Comparison of ENCODE assay signal across 15 cellular contexts in the genomic region with DNA sequence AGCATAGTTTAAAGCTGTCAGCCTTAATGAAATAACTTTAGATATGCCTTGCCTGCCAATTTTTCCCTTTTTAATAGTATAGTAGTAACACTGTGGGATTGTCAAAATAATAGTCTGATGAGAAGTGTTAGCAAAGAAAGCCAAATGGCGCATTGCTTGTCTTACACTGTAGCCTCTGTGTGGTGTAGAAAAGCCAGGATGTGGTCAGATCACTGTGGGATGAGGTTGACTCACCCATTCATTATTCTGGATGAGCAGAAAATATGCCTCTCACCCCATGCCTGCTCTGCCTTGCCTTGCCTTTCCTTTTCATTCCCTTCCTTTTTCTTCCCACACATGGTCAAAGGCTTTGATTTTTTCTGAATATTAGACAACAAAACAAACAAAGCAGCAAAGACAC.
A peak's percentile ranks its signal among the peaks of the same experiment; 100 is the strongest.
DNase-seq lines count a peak whose midpoint lies in the region; ATAC-seq, FAIRE-seq and TF ChIP-seq lines count a peak whose summit lies in the region.
"Had no signal": no experiment of that assay in that cellular context is flagged by ENCODE, and none has a peak within 500 bp of the region (broad histone marks: within the 10 kb centered on the region; RNA-seq: fewer than 3 reads in every experiment).

No MANE protein-coding gene starts in this region.

- no peaks in the 10 kb centered on the region for H3K4me1 ChIP-seq in right cardiac atrium (ENCODE audit: control insufficient read depth, insufficient read depth, low read length)

- H3K4me3 ChIP-seq in BJ (ENCODE audit: low read depth, low read length) (no peak overlapping the region), NB4 (ENCODE audit: low read depth, low read length) (no peak overlapping the region), bronchial epithelial cell (ENCODE audit: low read depth, low read length) (no peak overlapping the region), right cardiac atrium (ENCODE audit: low read length) (no peak overlapping the region)

- FAIRE-seq in bronchial epithelial cell (lab: Jason Lieb, UNC) = no peak

- intact Hi-C loops in activated T-helper 2 cell treated with anti-CD3 and anti-CD28 coated beads, Interferon-gamma antibody, Interleukin-2, Interleukin-4, amounts not matched to agents 10 μg/mL and 5 μg/mL and 100 μg/mL, durations not matched to agents 14 hours and 24 hours and 36 hours (cut with micrococcal nuclease) = no loop called here
- intact Hi-C loops in right cardiac atrium (cut with DNase I) = no loop called here

- H3K27me3 ChIP-seq in BJ (ENCODE audit: control insufficient read depth, insufficient read depth, low read length) (no peaks in the 10 kb centered on the region), bronchial epithelial cell (ENCODE audit: control insufficient read depth, insufficient read depth, low read length) (no peaks in the 10 kb centered on the region), right cardiac atrium (ENCODE audit: control insufficient read depth, insufficient read depth) (no peaks in the 10 kb centered on the region)

- no peak overlapping the region for H3K27ac Mint-ChIP-seq in activated T-helper 2 cell treated with anti-CD3 and anti-CD28 coated beads, Interferon-gamma antibody, Interleukin-2, Interleukin-4, amounts not matched to agents 10 μg/mL and 5 μg/mL and 100 μg/mL, durations not matched to agents 14 hours and 24 hours and 36 hours
- no peak overlapping the region for H3K27ac Mint-ChIP-seq in stimulated activated effector memory CD8-positive, alpha-beta T cell treated with anti-CD3 and anti-CD28 coated beads, Interleukin-12 subunit alpha, Interleukin-12 subunit beta, amount 100 ng/mL, for 72 hours
- H3K27ac Mint-ChIP-seq: activated CD4-positive, alpha-beta T cell treated with anti-CD3 and anti-CD28 coated beads for 36 hours had no signal

- DNase-seq in BJ (ENCODE audit: low read depth) (peak; percentile 7), NB4 (ENCODE audit: low read depth) (peak; percentile 11), bronchial epithelial cell (ENCODE audit: low read depth) (peak; percentile 75), kidney glomerular epithelial cell (lab: John Stamatoyannopoulos, UW) (peak; percentile 41), right cardiac atrium (no peak)
- DNase-seq in activated T-helper 2 cell treated with anti-CD3 and anti-CD28 coated beads, Interferon-gamma antibody, Interleukin-2, Interleukin-4, amounts not matched to agents 10 μg/mL and 5 μg/mL and 100 μg/mL, durations not matched to agents 14 hours and 24 hours and 36 hours (ENCODE audit: low spot score) = no peak
- no peak for DNase-seq in stimulated activated effector memory CD8-positive, alpha-beta T cell treated with anti-CD3 and anti-CD28 coated beads, Interleukin-12 subunit alpha, Interleukin-12 subunit beta, amount 100 ng/mL, for 72 hours (ENCODE audit: low spot score in 2 of 2)
- DNase-seq: activated CD4-positive, alpha-beta T cell treated with anti-CD3 and anti-CD28 coated beads for 36 hours; activated effector memory CD4-positive, alpha-beta T cell treated with Interleukin-2 at 50 U/mL for 16 hours; NCI-H146; NCI-H774; occipital lobe; stimulated activated CD4-positive, alpha-beta T cell treated with anti-CD3 and anti-CD28 coated beads, Interleukin-1b, Interleukin-23, amount 100 ng/mL, for 48 hours had no signal

- no peaks in the 10 kb centered on the region for H3K36me3 Mint-ChIP-seq in activated T-helper 2 cell treated with anti-CD3 and anti-CD28 coated beads, Interferon-gamma antibody, Interleukin-2, Interleukin-4, amounts not matched to agents 10 μg/mL and 5 μg/mL and 100 μg/mL, durations not matched to agents 14 hours and 24 hours and 36 hours (ENCODE audit: low read depth)
- no peaks in the 10 kb centered on the region for H3K36me3 Mint-ChIP-seq in stimulated activated effector memory CD8-positive, alpha-beta T cell treated with anti-CD3 and anti-CD28 coated beads, Interleukin-12 subunit alpha, Interleukin-12 subunit beta, amount 100 ng/mL, for 72 hours

- no peaks in the 10 kb centered on the region for H3K27me3 Mint-ChIP-seq in activated T-helper 2 cell treated with anti-CD3 and anti-CD28 coated beads, Interferon-gamma antibody, Interleukin-2, Interleukin-4, amounts not matched to agents 10 μg/mL and 5 μg/mL and 100 μg/mL, durations not matched to agents 14 hours and 24 hours and 36 hours (ENCODE audit: low read depth)
- H3K27me3 Mint-ChIP-seq: activated CD4-positive, alpha-beta T cell treated with anti-CD3 and anti-CD28 coated beads for 36 hours had no signal

- no peak overlapping the region for H3K27ac ChIP-seq in right cardiac atrium (ENCODE audit: low read length)
- H3K27ac ChIP-seq: C4-2B had no signal

- CTCF ChIA-PET in BJ (lab: Yijun Ruan, JAX) = interaction anchor here (0.5 kb wide), 1 partner anchor 99 kb away, joined by 3 read pairs; no protein-coding TSS in a partner anchor

- H3K9me3 Mint-ChIP-seq in activated T-helper 2 cell treated with anti-CD3 and anti-CD28 coated beads, Interferon-gamma antibody, Interleukin-2, Interleukin-4, amounts not matched to agents 10 μg/mL and 5 μg/mL and 100 μg/mL, durations not matched to agents 14 hours and 24 hours and 36 hours = peaks cover 4% of the 10 kb centered on the region
- peaks cover 15% of the 10 kb centered on the region for H3K9me3 Mint-ChIP-seq in stimulated activated effector memory CD8-positive, alpha-beta T cell treated with anti-CD3 and anti-CD28 coated beads, Interleukin-12 subunit alpha, Interleukin-12 subunit beta, amount 100 ng/mL, for 72 hours

- ATAC-seq in GM21390 (IDR thresholded peaks at IDR 0.05; ENCODE audit: unreplicated experiment) = no peak
- ATAC-seq in right cardiac atrium = no peak
- no peak for ATAC-seq in stimulated activated effector memory CD8-positive, alpha-beta T cell treated with anti-CD3 and anti-CD28 coated beads, Interleukin-12 subunit alpha, Interleukin-12 subunit beta, amount 100 ng/mL, for 72 hours
- ATAC-seq: activated CD4-positive, alpha-beta T cell treated with anti-CD3 and anti-CD28 coated beads for 36 hours had no signal

- H3K4me3 Mint-ChIP-seq in activated T-helper 2 cell treated with anti-CD3 and anti-CD28 coated beads, Interferon-gamma antibody, Interleukin-2, Interleukin-4, amounts not matched to agents 10 μg/mL and 5 μg/mL and 100 μg/mL, durations not matched to agents 14 hours and 24 hours and 36 hours (ENCODE audit: low read depth) = no peak overlapping the region
- H3K4me3 Mint-ChIP-seq in stimulated activated effector memory CD8-positive, alpha-beta T cell treated with anti-CD3 and anti-CD28 coated beads, Interleukin-12 subunit alpha, Interleukin-12 subunit beta, amount 100 ng/mL, for 72 hours = no peak overlapping the region
- H3K4me3 Mint-ChIP-seq: activated CD4-positive, alpha-beta T cell treated with anti-CD3 and anti-CD28 coated beads for 36 hours had no signal

- H3K36me3 ChIP-seq in BJ (ENCODE audit: control insufficient read depth, insufficient read depth, low read length) (no peaks in the 10 kb centered on the region), bronchial epithelial cell (ENCODE audit: control insufficient read depth, insufficient read depth, low read length) (no peaks in the 10 kb centered on the region)

- no peak for TF ChIP-seq CTCF in BJ (IDR thresholded peaks at IDR 0.05; ENCODE audit: insufficient read depth, low read depth, low read length)
- no peak for TF ChIP-seq CTCF in NB4 (IDR thresholded peaks at IDR 0.05; ENCODE audit: low read depth, low read length)
- TF ChIP-seq CTCF in bronchial epithelial cell (IDR thresholded peaks at IDR 0.05; ENCODE audit: insufficient read depth, low read length, severe bottlenecking) = no peak

- WGBS in right cardiac atrium = 81% methylated on average over 1 of the region's 1 CpG

- H3K9me3 ChIP-seq in right cardiac atrium (ENCODE audit: control insufficient read depth, low read length) = no peaks in the 10 kb centered on the region

- no peaks in the 10 kb centered on the region for H3K4me1 Mint-ChIP-seq in activated T-helper 2 cell treated with anti-CD3 and anti-CD28 coated beads, Interferon-gamma antibody, Interleukin-2, Interleukin-4, amounts not matched to agents 10 μg/mL and 5 μg/mL and 100 μg/mL, durations not matched to agents 14 hours and 24 hours and 36 hours (ENCODE audit: low read depth)
- H3K4me1 Mint-ChIP-seq in stimulated activated effector memory CD8-positive, alpha-beta T cell treated with anti-CD3 and anti-CD28 coated beads, Interleukin-12 subunit alpha, Interleukin-12 subunit beta, amount 100 ng/mL, for 72 hours = no peaks in the 10 kb centered on the region
- H3K4me1 Mint-ChIP-seq: activated CD4-positive, alpha-beta T cell treated with anti-CD3 and anti-CD28 coated beads for 36 hours had no signal

- no peak for TF ChIP-seq POLR2A in NB4 (IDR thresholded peaks at IDR 0.05; ENCODE audit: extremely low read depth, insufficient read length)

- POLR2A ChIA-PET in BJ (lab: Charles Lee) = no interaction called here

Comparison
In these comparisons a context has a peak if more than half of its experiments do, and no peak if none do; other contexts are left out.
1. DNase-seq: peak in BJ (single experiment), NB4 (single experiment), bronchial epithelial cell (single experiment) and kidney glomerular epithelial cell (single experiment); none in activated T-helper 2 cell treated with anti-CD3 and anti-CD28 coated beads, Interferon-gamma antibody, Interleukin-2, Interleukin-4, amounts not matched to agents 10 μg/mL and 5 μg/mL and 100 μg/mL, durations not matched to agents 14 hours and 24 hours and 36 hours (single experiment), right cardiac atrium (0 of 3) and stimulated activated effector memory CD8-positive, alpha-beta T cell treated with anti-CD3 and anti-CD28 coated beads, Interleukin-12 subunit alpha, Interleukin-12 subunit beta, amount 100 ng/mL, for 72 hours (0 of 2).